In the genomic region with DNA sequence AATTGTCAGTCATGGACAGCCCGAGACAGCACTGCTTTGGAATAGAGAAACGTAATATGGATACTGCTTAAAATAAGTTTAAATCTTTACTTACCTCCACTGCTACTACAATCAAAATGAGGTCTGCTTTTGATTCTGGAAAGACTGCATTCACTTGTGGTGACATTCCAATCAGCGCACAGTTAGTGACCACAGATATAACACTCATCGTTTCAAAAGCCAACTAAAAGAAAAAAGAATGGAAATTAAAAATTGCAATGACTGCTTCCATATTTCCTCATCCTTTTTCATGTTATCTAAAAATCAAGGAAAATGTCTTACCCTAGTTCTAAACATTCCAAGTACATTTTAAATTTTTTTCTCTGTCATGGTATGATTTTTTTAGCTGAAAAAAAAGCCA, we compare ENCODE assay signal across 20 cellular contexts.
"Had no signal": no experiment of that assay in that cellular context is flagged by ENCODE, and none has a peak within 500 bp of the region (broad histone marks: within the 10 kb centered on the region; RNA-seq: fewer than 3 reads in every experiment).

No MANE protein-coding gene starts in this region.

- H3K27ac ChIP-seq: epithelial cell of prostate, foreskin keratinocyte, gastroesophageal sphincter, heart left ventricle, hepatocyte, prostate gland, right atrium auricular region, suprapubic skin, transverse colon, upper lobe of right lung, uterus had no signal

- H3K79me2 ChIP-seq: hepatocyte had no signal

- H3K36me3 ChIP-seq: prostate gland, right atrium auricular region, upper lobe of right lung, uterus had no signal

- DNase-seq: effector CD8-positive, alpha-beta T cell; endodermal cell; foreskin keratinocyte; heart left ventricle; kidney; mucosa of descending colon; naive B cell; stimulated activated CD4-positive, alpha-beta T cell treated with anti-CD3 and anti-CD28 coated beads, Interleukin-4, amount 100 ng/mL, for 4 hours; stimulated activated naive CD8-positive, alpha-beta T cell treated with anti-CD3 and anti-CD28 coated beads, Interleukin-15, Interleukin-2, amounts not matched to agents 100 U/mL and 50 U/mL, for 24 hours; transverse colon; upper lobe of right lung; uterus had no signal

- H3K4me1 ChIP-seq: foreskin keratinocyte, gastroesophageal sphincter, heart left ventricle, prostate gland, right atrium auricular region, suprapubic skin, transverse colon, upper lobe of right lung, uterus had no signal

- H3K9me3 ChIP-seq: heart left ventricle, mucosa of descending colon, prostate gland, right atrium auricular region, suprapubic skin, transverse colon, upper lobe of right lung, uterus had no signal

- H2AFZ ChIP-seq: hepatocyte had no signal

- H3K4me3 ChIP-seq: gastroesophageal sphincter, heart left ventricle, hepatocyte, lung, mucosa of descending colon, prostate gland, right atrium auricular region, smooth muscle cell, suprapubic skin, transverse colon, upper lobe of right lung, uterus had no signal

- H3K27me3 ChIP-seq: foreskin keratinocyte, gastroesophageal sphincter, heart left ventricle, hepatocyte, right atrium auricular region, suprapubic skin, transverse colon, upper lobe of right lung, uterus had no signal

- H3K4me2 ChIP-seq: hepatocyte, smooth muscle cell had no signal
